Comparison of ENCODE assay signal across 1 cellular context in the genomic region with DNA sequence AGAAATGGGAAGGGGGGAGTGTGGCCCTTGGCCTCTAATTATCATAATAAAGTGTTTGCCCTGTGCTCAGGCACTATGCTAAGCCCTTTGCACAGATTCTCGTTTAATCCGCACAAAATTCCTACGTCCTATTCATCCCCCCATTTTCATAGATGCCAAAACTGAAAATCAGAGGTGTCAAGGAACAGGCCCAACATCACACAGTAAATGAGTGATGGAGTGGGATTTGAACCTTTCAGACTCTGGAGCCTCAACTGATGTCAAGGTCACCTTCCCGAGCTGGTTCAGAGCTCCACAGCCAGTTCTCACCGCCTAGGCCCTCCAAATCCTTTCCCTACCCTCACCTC.
TF ChIP-seq lines count a peak whose summit lies in the region.

No MANE protein-coding gene starts in this region.

TF ChIP-seq in H1, 55 proteins besides CTCF, POLR2A, EP300 and RAD21:
- peak; percentile 90 for TF ChIP-seq KDM1A (IDR thresholded peaks at IDR 0.05; ENCODE audit: borderline replicate concordance, low read length)
- TF ChIP-seq SP2 (IDR thresholded peaks at IDR 0.05; ENCODE audit: low read length) = no peak
TF ChIP-seq in H1: peak in this region for 1.
